Comparison of ENCODE assay signal across 9 cellular contexts in genomic region chr17:49217651-49218413, GRCh38. TPM values are rescaled to one million over a fixed set of nuclear protein-coding genes. Genes with fewer than 3 reads are reported as not detected.
DNase-seq lines count a peak whose midpoint lies in the region; ATAC-seq and TF ChIP-seq lines count a peak whose summit lies in the region.
"Had no signal": no experiment of that assay in that cellular context is flagged by ENCODE, and none has a peak within 500 bp of the region (broad histone marks: within the 10 kb centered on the region; RNA-seq: fewer than 3 reads in every experiment).

No MANE protein-coding gene starts in this region.

- no peaks in the 10 kb centered on the region for H3K27me3 Mint-ChIP-seq in activated CD4-positive, alpha-beta memory T cell treated with anti-CD3 and anti-CD28 coated beads for 36 hours

- DNase-seq in activated CD4-positive, alpha-beta memory T cell treated with anti-CD3 and anti-CD28 coated beads for 36 hours: peak; percentile 72
- DNase-seq in right cardiac atrium: peak; percentile 56 to 86 (median 84)
- DNase-seq in substantia nigra (lab: John Stamatoyannopoulos, UW): peak in 27 of 49 donors; percentile 18 to 65 (median 33)
- no peak for DNase-seq in HT-29 (ENCODE audit: low spot score)
- no peak for DNase-seq in HuH-7.5 (ENCODE audit: low spot score)
- no peak for DNase-seq in NCI-H2171 (lab: John Stamatoyannopoulos, UW)

- H3K27ac ChIP-seq in right cardiac atrium (ENCODE audit: low read length): peak overlapping the region; percentile 9
- no peak overlapping the region for H3K27ac ChIP-seq in substantia nigra (ENCODE audit: low read depth, low read length, poor library complexity, severe bottlenecking)
- H3K27ac ChIP-seq: epithelial cell of prostate had no signal

- peak; percentile 55 for ATAC-seq in HG03432 (IDR thresholded peaks at IDR 0.05; ENCODE audit: unreplicated experiment)
- peak; percentile 43 to 60 for ATAC-seq in right cardiac atrium

- CTCF ChIA-PET in activated CD4-positive, alpha-beta memory T cell treated with anti-CD3 and anti-CD28 coated beads for 36 hours (lab: Charles Lee): interaction anchor here (0.9 to 5.2 kb wide), 2 partner anchors 9 to 37 kb away, joined by 3 to 32 read pairs; no protein-coding TSS in a partner anchor

- no peaks in the 10 kb centered on the region for H3K9me3 ChIP-seq in right cardiac atrium (ENCODE audit: control insufficient read depth, low read length)

- peak; percentile 23 for TF ChIP-seq POLR2A in GM18951 (IDR thresholded peaks at IDR 0.05; ENCODE audit: extremely low read depth, insufficient read depth, insufficient read length)

- no peaks in the 10 kb centered on the region for H3K27me3 ChIP-seq in right cardiac atrium (ENCODE audit: control insufficient read depth, insufficient read depth)

- peak overlapping the region; percentile 49 for H3K4me3 Mint-ChIP-seq in activated CD4-positive, alpha-beta memory T cell treated with anti-CD3 and anti-CD28 coated beads for 36 hours

- peaks cover 37% of the 10 kb centered on the region for H3K36me3 Mint-ChIP-seq in activated CD4-positive, alpha-beta memory T cell treated with anti-CD3 and anti-CD28 coated beads for 36 hours

- intact Hi-C loops in activated CD4-positive, alpha-beta memory T cell treated with anti-CD3 and anti-CD28 coated beads for 36 hours (cut with micrococcal nuclease): loop anchor here (1.0 to 2.0 kb wide), 2 partner anchors 8 to 25 kb away; partner anchors contain the start of genes ABI3 and GNGT2
- intact Hi-C loops in right cardiac atrium (cut with DNase I): no loop called here

- H3K4me1 Mint-ChIP-seq in activated CD4-positive, alpha-beta memory T cell treated with anti-CD3 and anti-CD28 coated beads for 36 hours (ENCODE audit: low read depth): peaks cover 62% of the 10 kb centered on the region

- peaks cover 5% of the 10 kb centered on the region for H3K4me1 ChIP-seq in right cardiac atrium (ENCODE audit: control insufficient read depth, insufficient read depth, low read length)

- no peak overlapping the region for H3K4me3 ChIP-seq in right cardiac atrium (ENCODE audit: low read length)

- 64% methylated on average over 17 of the region's 17 CpGs for WGBS in right cardiac atrium

- in situ Hi-C loops in GM18951 (cut with MboI; ENCODE audit: low sequenced_read_pairs, unreplicated experiment): no loop called here

- POLR2A ChIA-PET in activated CD4-positive, alpha-beta memory T cell treated with anti-CD3 and anti-CD28 coated beads for 36 hours (lab: Charles Lee): interaction anchor here (1.0 to 1.8 kb wide), 2 partner anchors 8 to 25 kb away, joined by 3 to 7 read pairs; no protein-coding TSS in a partner anchor

- no peaks in the 10 kb centered on the region for H3K9me3 Mint-ChIP-seq in activated CD4-positive, alpha-beta memory T cell treated with anti-CD3 and anti-CD28 coated beads for 36 hours

- peak overlapping the region; percentile 79 for H3K27ac Mint-ChIP-seq in activated CD4-positive, alpha-beta memory T cell treated with anti-CD3 and anti-CD28 coated beads for 36 hours

RNA-seq across cellular contexts. Expression of gene ABI3, which starts 7.3 kb away (rescaled TPM):
- total RNA-seq in activated CD4-positive, alpha-beta memory T cell treated with anti-CD3 and anti-CD28 coated beads for 36 hours: 10 to 100 TPM; 19.7 to 19.8 TPM
- total RNA-seq in right cardiac atrium: 10 to 100 TPM in 1 of 4 donors, 1 to 10 TPM in 3; 5.7 to 11.4 (median 8.4) TPM
- polyA plus RNA-seq in right cardiac atrium: 4.6 TPM
- not detected in 2 replicates for total RNA-seq in HT-29 (2014; rRNA removed; shearing (Covaris generic))

RNA-seq across cellular contexts. Expression of gene GNGT2, which starts 7.5 kb away (rescaled TPM):
- 10 to 100 TPM; 23.2 to 29.0 TPM for total RNA-seq in activated CD4-positive, alpha-beta memory T cell treated with anti-CD3 and anti-CD28 coated beads for 36 hours
- total RNA-seq in right cardiac atrium: 1 to 10 TPM; 1.6 to 2.1 (median 1.9) TPM
- 2.7 TPM for polyA plus RNA-seq in right cardiac atrium
- not detected in 2 replicates for total RNA-seq in HT-29 (2014; rRNA removed; shearing (Covaris generic))

RNA-seq across cellular contexts. Expression of gene PHOSPHO1, which starts 12.8 kb away (rescaled TPM):
- not detected for total RNA-seq in activated CD4-positive, alpha-beta memory T cell treated with anti-CD3 and anti-CD28 coated beads for 36 hours
- total RNA-seq in right cardiac atrium: under 1 TPM; 0.39 to 0.99 (median 0.62) TPM
- polyA plus RNA-seq in right cardiac atrium: 1.1 TPM
- total RNA-seq in HT-29 (2014; rRNA removed; shearing (Covaris generic)): not detected in 2 replicates

Comparison
In these comparisons a context has a peak if more than half of its experiments do, and no peak if none do; other contexts are left out.
1. DNase-seq: peak in activated CD4-positive, alpha-beta memory T cell treated with anti-CD3 and anti-CD28 coated beads for 36 hours (single experiment), right cardiac atrium (3 of 3) and substantia nigra (27 of 49); none in HT-29 (single experiment), HuH-7.5 (single experiment) and NCI-H2171 (single experiment).
2. RNA of gene GNGT2, which starts 7.5 kb away (total RNA-seq): 23.2 to 29.0 TPM in activated CD4-positive, alpha-beta memory T cell treated with anti-CD3 and anti-CD28 coated beads for 36 hours; 1.6 to 2.1 TPM in right cardiac atrium and not detected in HT-29; every median in the first group is over 4 times any median in the second.